In genomic region chr19:46599716-46600392, GRCh38 we compare ENCODE assay signal across 8 cellular contexts. TPM values are rescaled to one million over a fixed set of nuclear protein-coding genes. Genes with fewer than 3 reads are reported as not detected.
A peak's percentile ranks its signal among the peaks of the same experiment; 100 is the strongest.
DNase-seq lines count a peak whose midpoint lies in the region; ATAC-seq and TF ChIP-seq lines count a peak whose summit lies in the region.

No MANE protein-coding gene starts in this region.

- peaks cover 16 to 41% (median 23%) of the 10 kb centered on the region in 3 donors for H3K4me1 ChIP-seq in esophagus squamous epithelium

- no peak for TF ChIP-seq POLR2A in esophagus squamous epithelium (IDR thresholded peaks at IDR 0.05)

- H3K4me3 ChIP-seq in SK-N-MC = peak overlapping the region; percentile 99
- H3K4me3 ChIP-seq in esophagus squamous epithelium = peak overlapping the region; percentile 83 to 98 (median 96)

- H3K9me3 Mint-ChIP-seq in progenitor cell of endocrine pancreas (ENCODE audit: low read depth) = peaks cover 7% of the 10 kb centered on the region

- CTCF ChIA-PET in GM10248 (lab: Yijun Ruan, JAX) = interaction anchor here (0.9 to 7.1 kb wide), 7 partner anchors 13 to 105 kb away, joined by 3 to 68 read pairs (median 7); partner anchors contain the start of gene DACT3

- POLR2A ChIA-PET in GM10248 (lab: Yijun Ruan, JAX) = interaction anchor here (1.3 kb wide), 1 partner anchor 18 kb away, joined by 3 read pairs; no protein-coding TSS in a partner anchor

- H3K36me3 ChIP-seq in SK-N-MC (ENCODE audit: insufficient read depth, low read length) = no peaks in the 10 kb centered on the region; the same call in 1 of the 2 replicates
- peaks cover 0 to 2% (median 0%) of the 10 kb centered on the region in 3 donors for H3K36me3 ChIP-seq in esophagus squamous epithelium

- no peak for ATAC-seq in sciatic nerve
- no peak for ATAC-seq in HG02678 (IDR thresholded peaks at IDR 0.05; ENCODE audit: unreplicated experiment)

- H3K9ac ChIP-seq in SK-N-MC (ENCODE audit: insufficient read length) = peak overlapping the region; percentile 100

- DNase-seq in GM10248 (ENCODE audit: extremely low spot score) = peak; percentile 8
- DNase-seq in SK-N-MC (ENCODE audit: low read depth, low spot score) = no peak
- DNase-seq in esophagus squamous epithelium (lab: John Stamatoyannopoulos, UW) = no peak
- DNase-seq in progenitor cell of endocrine pancreas (ENCODE audit: low spot score, unreplicated experiment) = no peak
- DNase-seq in stimulated activated CD4-positive, alpha-beta T cell treated with anti-CD3 and anti-CD28 coated beads, Interleukin-2, amount 100 ng/mL, for 24 hours = no peak
- DNase-seq in AG20443 (ENCODE audit: low spot score) = no peak
- DNase-seq in sciatic nerve (ENCODE audit: low spot score) = no peak

- H3K9me3 ChIP-seq in SK-N-MC (ENCODE audit: low read depth, low read length) (no peaks in the 10 kb centered on the region), esophagus squamous epithelium (no peaks in the 10 kb centered on the region)

- TF ChIP-seq CTCF in GM10248 (IDR thresholded peaks at IDR 0.05; ENCODE audit: control extremely low read depth, extremely low read depth, low read depth, missing control alignments) = no peak
- no peak for TF ChIP-seq CTCF in esophagus squamous epithelium (IDR thresholded peaks at IDR 0.05)
- no peak for TF ChIP-seq CTCF in progenitor cell of endocrine pancreas (IDR thresholded peaks at IDR 0.05; ENCODE audit: unreplicated experiment)

- H3K27me3 Mint-ChIP-seq in progenitor cell of endocrine pancreas = no peaks in the 10 kb centered on the region

- intact Hi-C loops in esophagus squamous epithelium (cut with DNase I) = no loop called here
- intact Hi-C loops in sciatic nerve (cut with DNase I) = no loop called here

- H3K36me3 Mint-ChIP-seq in progenitor cell of endocrine pancreas (ENCODE audit: insufficient read depth) = peaks cover 1% of the 10 kb centered on the region

- H3K27me3 ChIP-seq in esophagus squamous epithelium = no peaks in the 10 kb centered on the region

- WGBS in esophagus squamous epithelium, 2 donors = 67 to 80% methylated on average over 7 to 8 of the region's 9 CpGs

- peak overlapping the region; percentile 97 for H3K4me3 Mint-ChIP-seq in progenitor cell of endocrine pancreas (ENCODE audit: low read depth)

- peak overlapping the region; percentile 100 for H3K27ac Mint-ChIP-seq in progenitor cell of endocrine pancreas

- H3K27ac ChIP-seq in SK-N-MC (no peak overlapping the region; the same call in 1 of the 2 replicates), esophagus squamous epithelium (peak overlapping the region; percentile 98 to 99 (median 99))

- peaks cover 25% of the 10 kb centered on the region for H3K4me1 Mint-ChIP-seq in progenitor cell of endocrine pancreas (ENCODE audit: low read depth)

RNA-seq across cellular contexts. Expression of gene CALM3, which starts 1.3 kb away (rescaled TPM):
- total RNA-seq in esophagus squamous epithelium (100 to 1,000 TPM in 1 of 4 donors, 10 to 100 TPM in 3; 61.9 to 147 (median 84.6) TPM), progenitor cell of endocrine pancreas (387 and 399 TPM in 2 replicates), sciatic nerve (237 TPM)

RNA-seq across cellular contexts. Expression of gene PTGIR, which starts 25.0 kb away (rescaled TPM):
- total RNA-seq in esophagus squamous epithelium = 1 to 10 TPM in 2 of 4 donors, under 1 TPM in 1, not detected in 1; 0.57 to 3.0 (median 1.1) TPM
- not detected in 2 replicates for total RNA-seq in progenitor cell of endocrine pancreas
- 8.0 TPM for total RNA-seq in sciatic nerve

RNA-seq across cellular contexts. Expression of gene GNG8, which starts 36.1 kb away (rescaled TPM):
- total RNA-seq in esophagus squamous epithelium (not detected), progenitor cell of endocrine pancreas (not detected in 2 replicates), sciatic nerve (not detected)
